22 cellular contexts compared by ENCODE assay signal in the genomic region with DNA sequence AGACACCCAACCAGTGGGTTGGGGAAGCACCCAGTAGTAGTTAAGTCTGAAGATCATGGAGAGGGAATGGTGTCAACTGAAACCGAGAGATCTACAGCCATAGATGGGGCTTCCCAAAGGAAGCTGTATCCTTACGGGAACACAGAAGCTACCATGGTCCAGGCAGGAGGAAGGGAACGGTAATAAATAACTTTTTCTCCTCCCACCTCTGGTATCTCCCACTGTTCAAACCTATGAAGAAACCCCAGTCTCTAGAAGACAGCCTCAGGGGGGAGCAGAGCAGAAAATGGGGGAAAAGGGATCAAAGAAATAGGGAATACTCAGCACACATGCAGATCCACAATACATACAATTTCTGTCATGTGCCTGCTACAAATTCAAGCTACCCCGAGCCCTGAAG. TPM values are rescaled to one million over a fixed set of nuclear protein-coding genes. Genes with fewer than 3 reads are reported as not detected.
DNase-seq lines count a peak whose midpoint lies in the region; ATAC-seq lines count a peak whose summit lies in the region.
"Had no signal": no experiment of that assay in that cellular context is flagged by ENCODE, and none has a peak within 500 bp of the region (broad histone marks: within the 10 kb centered on the region; RNA-seq: fewer than 3 reads in every experiment).

No MANE protein-coding gene starts in this region.

- H3K4me3 ChIP-seq in SJSA1 (no peak overlapping the region), adipocyte (ENCODE audit: low read length) (peak overlapping the region; percentile 78), subcutaneous abdominal adipose tissue (ENCODE audit: low read depth in 1 of 5, low read length in 5 of 5) (peak overlapping the region; percentile 16 to 58 (median 52))
- H3K4me3 ChIP-seq: BLaER1, GM12878 had no signal

- H3K27me3 ChIP-seq in SJSA1 (replicated peaks) (no peaks in the 10 kb centered on the region), adipocyte (replicated peaks; ENCODE audit: control insufficient read depth, insufficient read depth, low read length) (no peaks in the 10 kb centered on the region), subcutaneous abdominal adipose tissue (ENCODE audit: control insufficient read depth in 5 of 5, insufficient read depth in 4 of 5, low read length in 5 of 5) (no peaks in the 10 kb centered on the region)
- H3K27me3 ChIP-seq: BE2C, BLaER1 had no signal

- no peak for ATAC-seq in HG02870 (IDR thresholded peaks at IDR 0.05; ENCODE audit: unreplicated experiment)
- ATAC-seq: GM12878 had no signal

- H3K36me3 ChIP-seq in SJSA1 (no peaks in the 10 kb centered on the region), adipocyte (ENCODE audit: control insufficient read depth, insufficient read depth, low read length, severe bottlenecking) (peaks cover 65% of the 10 kb centered on the region), subcutaneous abdominal adipose tissue (ENCODE audit: control insufficient read depth in 5 of 5, insufficient read depth in 5 of 5, low read length in 5 of 5) (peaks cover 3 to 25% (median 9%) of the 10 kb centered on the region in 5 donors)

- H3K9ac ChIP-seq in adipocyte (ENCODE audit: low read length) (no peak overlapping the region), subcutaneous abdominal adipose tissue (ENCODE audit: low read length in 5 of 5) (no peak overlapping the region)
- H3K9ac ChIP-seq: BLaER1 had no signal

- no peaks in the 10 kb centered on the region for H3K4me1 ChIP-seq in SJSA1 (replicated peaks)
- H3K4me1 ChIP-seq in adipocyte (ENCODE audit: control insufficient read depth, insufficient read depth, low read length), result no peaks in the 10 kb centered on the region
- H3K4me1 ChIP-seq in subcutaneous abdominal adipose tissue (ENCODE audit: control insufficient read depth in 5 of 5, insufficient read depth in 5 of 5, low read length in 5 of 5), result no peaks in the 10 kb centered on the region
- H3K4me1 ChIP-seq: BE2C, BLaER1 had no signal

- H3K27ac ChIP-seq in SJSA1, result no peak overlapping the region
- no peak overlapping the region for H3K27ac ChIP-seq in subcutaneous abdominal adipose tissue (ENCODE audit: low read depth, low read length)
- H3K27ac ChIP-seq: BLaER1 had no signal

- DNase-seq in SJSA1 (ENCODE audit: low read depth in 1 of 2, low spot score in 2 of 2) (peak; percentile 50 to 64), adipocyte (ENCODE audit: low read depth) (no peak)
- DNase-seq in stimulated activated CD4-positive, alpha-beta T cell treated with anti-CD3 and anti-CD28 coated beads, Interleukin-15, amount 100 ng/mL, for 24 hours, result no peak
- DNase-seq: 8988T; ACHN; BE2C; C1 segment of cervical spinal cord; CD4-positive, alpha-beta memory T cell; CD4-positive, CD25-positive, alpha-beta regulatory T cell; CD8-positive, alpha-beta memory T cell; COR-L47; DMS 273 treated with DMSO at 0.1 percent for 48 hours; DMS153; DMS53; DMS79; DND-41; EL; GDM1 had no signal

- peaks cover 95% of the 10 kb centered on the region for H3K9me3 ChIP-seq in SJSA1 (replicated peaks)
- H3K9me3 ChIP-seq in adipocyte (ENCODE audit: control insufficient read depth, low read length), result peaks cover 100% of the 10 kb centered on the region
- peaks cover 71 to 97% (median 94%) of the 10 kb centered on the region in 5 donors for H3K9me3 ChIP-seq in subcutaneous abdominal adipose tissue (ENCODE audit: control insufficient read depth in 5 of 5, low read length in 5 of 5)

RNA-seq across cellular contexts. Expression of a gene that starts 33.4 kb away (rescaled TPM):
- total RNA-seq in SJSA1 (2014; rRNA removed; shearing (Covaris generic)), result 0.32 and 0.88 TPM in 2 replicates

RNA-seq across cellular contexts. Expression of a gene that starts 35.3 kb away (rescaled TPM):
- total RNA-seq in SJSA1 (2014; rRNA removed; shearing (Covaris generic)), result 4.5 and 7.1 TPM in 2 replicates

Comparison
In these comparisons a context has a peak if more than half of its experiments do, and no peak if none do; other contexts are left out.
1. DNase-seq: peak in SJSA1 (2 of 2); none in adipocyte (single experiment) and stimulated activated CD4-positive, alpha-beta T cell treated with anti-CD3 and anti-CD28 coated beads, Interleukin-15, amount 100 ng/mL, for 24 hours (single experiment).